ENCODE assay signal across 21 cellular contexts in genomic region chr1:116740726-116741125, GRCh38. TPM values are rescaled to one million over a fixed set of nuclear protein-coding genes. Genes with fewer than 3 reads are reported as not detected.
A peak's percentile ranks its signal among the peaks of the same experiment; 100 is the strongest.
DNase-seq lines count a peak whose midpoint lies in the region; ATAC-seq and TF ChIP-seq lines count a peak whose summit lies in the region.
"Had no signal": no experiment of that assay in that cellular context is flagged by ENCODE, and none has a peak within 500 bp of the region (broad histone marks: within the 10 kb centered on the region; RNA-seq: fewer than 3 reads in every experiment).

No MANE protein-coding gene starts in this region.

- no peaks in the 10 kb centered on the region for H3K27me3 ChIP-seq in body of pancreas
- H3K27me3 ChIP-seq: sigmoid colon, suprapubic skin had no signal

- WGBS in body of pancreas, 2 donors, result 78 to 93% methylated on average over 2 of the region's 2 CpGs

- ATAC-seq in body of pancreas (no peak), HG02798 (IDR thresholded peaks at IDR 0.05; ENCODE audit: poor library complexity, unreplicated experiment) (no peak)
- ATAC-seq: left cardiac atrium had no signal

- H3K36me3 ChIP-seq in body of pancreas (replicated peaks in 1 of 2; ENCODE audit: insufficient read depth in 1 of 2, low read depth in 2 of 2), result no peaks in the 10 kb centered on the region
- H3K36me3 ChIP-seq: HAP-1, sigmoid colon, suprapubic skin had no signal

- H3K4me1 ChIP-seq in body of pancreas, result no peaks in the 10 kb centered on the region
- H3K4me1 ChIP-seq: HAP-1, sigmoid colon had no signal

- peaks cover 0 to 9% (median 4%) of the 10 kb centered on the region in 3 donors for H3K9me3 ChIP-seq in body of pancreas

- H3K27ac Mint-ChIP-seq in activated naive CD4-positive, alpha-beta T cell treated with anti-CD3 and anti-CD28 coated beads, Interleukin-2, amount 50 U/mL, for 24 hours, result peak overlapping the region; percentile 99
- peak overlapping the region; percentile 100 for H3K27ac Mint-ChIP-seq in activated naive CD8-positive, alpha-beta T cell treated with anti-CD3 and anti-CD28 coated beads for 36 hours
- H3K27ac Mint-ChIP-seq: endodermal cell had no signal

- TF ChIP-seq POLR2A in NB4 (IDR thresholded peaks at IDR 0.05; ENCODE audit: extremely low read depth, insufficient read length) (no peak), body of pancreas (IDR thresholded peaks at IDR 0.05) (no peak)

- H3K4me3 ChIP-seq in NB4 (ENCODE audit: low read depth, low read length) (no peak overlapping the region), body of pancreas (no peak overlapping the region)
- H3K4me3 ChIP-seq: HAP-1, sigmoid colon, suprapubic skin had no signal

- H3K27ac ChIP-seq in body of pancreas, result no peak overlapping the region
- H3K27ac ChIP-seq: sigmoid colon, suprapubic skin had no signal

- no peak for DNase-seq in activated naive CD4-positive, alpha-beta T cell treated with Interleukin-2 at 50 U/mL for 16 hours
- DNase-seq in NB4 (ENCODE audit: low read depth), result peak; percentile 57
- no peak for DNase-seq in activated naive CD8-positive, alpha-beta T cell treated with anti-CD3 and anti-CD28 coated beads for 36 hours
- no peak for DNase-seq in hippocampal formation (lab: John Stamatoyannopoulos, UW)
- DNase-seq in body of pancreas, result no peak
- DNase-seq: AML-193; amygdala; cerebellar nuclear complex; DMS79; left cardiac atrium; midbrain; NCI-H187; SHP77 treated with DMSO at 0.1 percent for 48 hours; sigmoid colon; stimulated activated CD4-positive, alpha-beta T cell treated with anti-CD3 and anti-CD28 coated beads, Interleukin-1b, Interleukin-23, amount 100 ng/mL, for 48 hours had no signal

- intact Hi-C loops in body of pancreas (cut with DNase I), result no loop called here

- peaks cover 14% of the 10 kb centered on the region for H3K9me3 Mint-ChIP-seq in activated naive CD4-positive, alpha-beta T cell treated with anti-CD3 and anti-CD28 coated beads, Interleukin-2, amount 50 U/mL, for 24 hours
- H3K9me3 Mint-ChIP-seq in activated naive CD8-positive, alpha-beta T cell treated with anti-CD3 and anti-CD28 coated beads for 36 hours, result peaks cover 44% of the 10 kb centered on the region

- H3K4me3 Mint-ChIP-seq in activated naive CD4-positive, alpha-beta T cell treated with anti-CD3 and anti-CD28 coated beads, Interleukin-2, amount 50 U/mL, for 24 hours, result peak overlapping the region; percentile 76
- peak overlapping the region; percentile 69 for H3K4me3 Mint-ChIP-seq in activated naive CD8-positive, alpha-beta T cell treated with anti-CD3 and anti-CD28 coated beads for 36 hours
- H3K4me3 Mint-ChIP-seq: endodermal cell had no signal

- peaks cover 32% of the 10 kb centered on the region for H3K36me3 Mint-ChIP-seq in activated naive CD4-positive, alpha-beta T cell treated with anti-CD3 and anti-CD28 coated beads, Interleukin-2, amount 50 U/mL, for 24 hours
- peaks cover 40% of the 10 kb centered on the region for H3K36me3 Mint-ChIP-seq in activated naive CD8-positive, alpha-beta T cell treated with anti-CD3 and anti-CD28 coated beads for 36 hours

- H3K27me3 Mint-ChIP-seq in activated naive CD4-positive, alpha-beta T cell treated with anti-CD3 and anti-CD28 coated beads, Interleukin-2, amount 50 U/mL, for 24 hours, result no peaks in the 10 kb centered on the region
- no peaks in the 10 kb centered on the region for H3K27me3 Mint-ChIP-seq in activated naive CD8-positive, alpha-beta T cell treated with anti-CD3 and anti-CD28 coated beads for 36 hours

- peaks cover 59% of the 10 kb centered on the region for H3K4me1 Mint-ChIP-seq in activated naive CD4-positive, alpha-beta T cell treated with anti-CD3 and anti-CD28 coated beads, Interleukin-2, amount 50 U/mL, for 24 hours
- peaks cover 52% of the 10 kb centered on the region for H3K4me1 Mint-ChIP-seq in activated naive CD8-positive, alpha-beta T cell treated with anti-CD3 and anti-CD28 coated beads for 36 hours
- H3K4me1 Mint-ChIP-seq: endodermal cell had no signal

- TF ChIP-seq CTCF in NB4 (IDR thresholded peaks at IDR 0.05; ENCODE audit: low read depth, low read length) (no peak), body of pancreas (IDR thresholded peaks at IDR 0.05) (no peak)

RNA-seq across cellular contexts. Expression of gene CD2, which starts 13.5 kb away (rescaled TPM):
- total RNA-seq in activated naive CD8-positive, alpha-beta T cell treated with anti-CD3 and anti-CD28 coated beads for 36 hours, result 100 to 1,000 TPM; 291 TPM
- total RNA-seq in body of pancreas, result 1 to 10 TPM in 1 of 2 donors, not detected in 1; 2.1 TPM
- total RNA-seq: endodermal cell, HT1080 had no signal

Comparison
In these comparisons a context has a peak if more than half of its experiments do, and no peak if none do; other contexts are left out.
1. RNA of gene CD2, which starts 13.5 kb away (total RNA-seq): 291 TPM in activated naive CD8-positive, alpha-beta T cell treated with anti-CD3 and anti-CD28 coated beads for 36 hours; 2.1 TPM in body of pancreas; every median in the first group is over 10 times any median in the second.